In genomic region chr6:101931766-101932165, GRCh38 we compare ENCODE assay signal across 17 cellular contexts.
DNase-seq lines count a peak whose midpoint lies in the region; TF ChIP-seq lines count a peak whose summit lies in the region.
"Had no signal": no experiment of that assay in that cellular context is flagged by ENCODE, and none has a peak within 500 bp of the region (broad histone marks: within the 10 kb centered on the region; RNA-seq: fewer than 3 reads in every experiment).

No MANE protein-coding gene starts in this region.

- H3K27ac Mint-ChIP-seq in mesothelial cell of epicardium = peak overlapping the region; percentile 43
- H3K27ac Mint-ChIP-seq: CD14-positive monocyte had no signal

- H3K9me3 Mint-ChIP-seq in mesothelial cell of epicardium = peaks cover 4% of the 10 kb centered on the region

- H3K4me1 Mint-ChIP-seq in mesothelial cell of epicardium = peaks cover 13% of the 10 kb centered on the region
- H3K4me1 Mint-ChIP-seq: CD14-positive monocyte had no signal

- no peaks in the 10 kb centered on the region for H3K9me2 ChIP-seq in Karpas-422 (replicated peaks; ENCODE audit: insufficient read depth, low read length)

- CTCF ChIA-PET in A673 (lab: Charles Lee) = no interaction called here

- TF ChIP-seq CTCF in A673 (conservative IDR thresholded peaks at IDR 0.05; ENCODE audit: low read depth, low read length) = no peak
- no peak for TF ChIP-seq CTCF in epithelial cell of esophagus (IDR thresholded peaks at IDR 0.05; ENCODE audit: insufficient read depth, low read depth, low read length, missing control alignments)
- no peak for TF ChIP-seq CTCF in mesothelial cell of epicardium (IDR thresholded peaks at IDR 0.05; ENCODE audit: unreplicated experiment)

- peak overlapping the region; percentile 50 for H3K4me3 ChIP-seq in A673 (ENCODE audit: low read depth, low read length, poor library complexity, severe bottlenecking)
- H3K4me3 ChIP-seq in epithelial cell of esophagus (ENCODE audit: low read length) = no peak overlapping the region
- H3K4me3 ChIP-seq in Karpas-422 (ENCODE audit: low read length) = no peak overlapping the region
- H3K4me3 ChIP-seq: SJSA1 had no signal

- no peak overlapping the region for H3K4me2 ChIP-seq in Karpas-422 (ENCODE audit: low read depth, low read length, poor library complexity, severe bottlenecking)

- no peaks in the 10 kb centered on the region for H3K27me3 Mint-ChIP-seq in mesothelial cell of epicardium (ENCODE audit: low read depth)

- no peaks in the 10 kb centered on the region for H3K36me3 Mint-ChIP-seq in mesothelial cell of epicardium
- H3K36me3 Mint-ChIP-seq: CD14-positive monocyte had no signal

- H3K9me3 ChIP-seq in A673 (ENCODE audit: low read depth, low read length, poor library complexity, severe bottlenecking) (no peaks in the 10 kb centered on the region), Karpas-422 (ENCODE audit: low read length) (no peaks in the 10 kb centered on the region)
- H3K9me3 ChIP-seq: SJSA1 had no signal

- H3K27ac ChIP-seq in A673 (ENCODE audit: low read depth, low read length, poor library complexity, severe bottlenecking) (peak overlapping the region; percentile 96), Karpas-422 (ENCODE audit: low read length) (no peak overlapping the region)
- H3K27ac ChIP-seq: SJSA1 had no signal

- no peaks in the 10 kb centered on the region for H3K27me3 ChIP-seq in A673 (replicated peaks; ENCODE audit: insufficient read depth, low read depth, low read length, poor library complexity)
- H3K27me3 ChIP-seq in Karpas-422 (ENCODE audit: low read length) = no peaks in the 10 kb centered on the region
- H3K27me3 ChIP-seq: SJSA1 had no signal

- no peak overlapping the region for H3K9ac ChIP-seq in Karpas-422 (ENCODE audit: low read length)

- no peaks in the 10 kb centered on the region for H4K20me1 ChIP-seq in Karpas-422 (ENCODE audit: insufficient read depth, low read depth, low read length)

- intact Hi-C loops in A673 (cut with micrococcal nuclease; ENCODE audit: unreplicated experiment) = loop anchor here (10.0 kb wide), 1 partner anchor 1193 kb away; no protein-coding TSS in a partner anchor

- H3K36me3 ChIP-seq in A673 (ENCODE audit: insufficient read depth, low read length, poor library complexity, severe bottlenecking) (peaks cover 31% of the 10 kb centered on the region), Karpas-422 (ENCODE audit: insufficient read depth, low read length) (no peaks in the 10 kb centered on the region)
- H3K36me3 ChIP-seq: SJSA1 had no signal

- POLR2A ChIA-PET in A673 (lab: Charles Lee; ENCODE audit: low non-redundant PET) = no interaction called here

- no TSS peak for BruUV-seq in A673 (replicated peaks; lab: Mats Ljungman, UMichigan)

- no peak overlapping the region for H2AFZ ChIP-seq in Karpas-422 (ENCODE audit: low read length)

- no peaks in the 10 kb centered on the region for H3K79me2 ChIP-seq in Karpas-422 (ENCODE audit: low read length)

- H3K4me1 ChIP-seq in A673 (ENCODE audit: insufficient read depth, low read length, poor library complexity, severe bottlenecking) = peaks cover 21% of the 10 kb centered on the region
- no peaks in the 10 kb centered on the region for H3K4me1 ChIP-seq in Karpas-422 (ENCODE audit: low read length)
- H3K4me1 ChIP-seq: SJSA1 had no signal

- DNase-seq in A673 (ENCODE audit: low spot score) (peak; percentile 72), NCI-H226 (peak; percentile 51), epithelial cell of esophagus (ENCODE audit: low read depth) (peak; percentile 52), mesothelial cell of epicardium (ENCODE audit: low spot score in 2 of 2, unreplicated experiment in 2 of 2) (no peak), Karpas-422 (no peak), kidney tubule cell (ENCODE audit: low spot score) (no peak), HT-29 (ENCODE audit: low spot score) (no peak)
- DNase-seq: AML-193, COR-L47, DMS153, H7, NCI-H1105 treated with DMSO at 0.1 percent for 48 hours, NCI-H1694 treated with DMSO at 0.1 percent for 48 hours, NCI-H774, PC-3 had no signal

- no peak overlapping the region for H3K4me3 Mint-ChIP-seq in mesothelial cell of epicardium
- H3K4me3 Mint-ChIP-seq: CD14-positive monocyte had no signal

Comparison
In these comparisons a context has a peak if more than half of its experiments do, and no peak if none do; other contexts are left out.
1. DNase-seq: peak in A673 (single experiment), NCI-H226 (single experiment) and epithelial cell of esophagus (single experiment); none in mesothelial cell of epicardium (0 of 2), Karpas-422 (single experiment), kidney tubule cell (single experiment) and HT-29 (single experiment).